Comparison of ENCODE assay signal across 1 cellular context in genomic region chr10:25076501-25077197, GRCh38.
TF ChIP-seq lines count a peak whose summit lies in the region.

No MANE protein-coding gene starts in this region.

TF ChIP-seq in IMR-90, 13 proteins besides CTCF, POLR2A, EP300 and RAD21 (continued from another document):
- TF ChIP-seq USF2 (IDR thresholded peaks at IDR 0.05; ENCODE audit: low read depth, low read length), result no peak
- TF ChIP-seq CEBPB (IDR thresholded peaks at IDR 0.05; ENCODE audit: low read depth, low read length), result no peak
